In genomic region chr6:7053125-7053784, GRCh38 we compare ENCODE assay signal across 1 cellular context.
TF ChIP-seq lines count a peak whose summit lies in the region.

No MANE protein-coding gene starts in this region.

TF ChIP-seq in IMR-90, 13 proteins besides CTCF, POLR2A, EP300 and RAD21 (continued from another document):
- TF ChIP-seq USF2 (IDR thresholded peaks at IDR 0.05; ENCODE audit: low read depth, low read length): no peak
- TF ChIP-seq NFE2L2 (IDR thresholded peaks at IDR 0.05; ENCODE audit: low read depth, low read length): no peak
- TF ChIP-seq FOS (IDR thresholded peaks at IDR 0.05; ENCODE audit: low read depth, low read length): no peak
- TF ChIP-seq RCOR1 (IDR thresholded peaks at IDR 0.05; ENCODE audit: insufficient replicate concordance, low read length): no peak
- TF ChIP-seq MAFK (IDR thresholded peaks at IDR 0.05; ENCODE audit: low read depth, low read length): no peak
- TF ChIP-seq, protein P1, sequence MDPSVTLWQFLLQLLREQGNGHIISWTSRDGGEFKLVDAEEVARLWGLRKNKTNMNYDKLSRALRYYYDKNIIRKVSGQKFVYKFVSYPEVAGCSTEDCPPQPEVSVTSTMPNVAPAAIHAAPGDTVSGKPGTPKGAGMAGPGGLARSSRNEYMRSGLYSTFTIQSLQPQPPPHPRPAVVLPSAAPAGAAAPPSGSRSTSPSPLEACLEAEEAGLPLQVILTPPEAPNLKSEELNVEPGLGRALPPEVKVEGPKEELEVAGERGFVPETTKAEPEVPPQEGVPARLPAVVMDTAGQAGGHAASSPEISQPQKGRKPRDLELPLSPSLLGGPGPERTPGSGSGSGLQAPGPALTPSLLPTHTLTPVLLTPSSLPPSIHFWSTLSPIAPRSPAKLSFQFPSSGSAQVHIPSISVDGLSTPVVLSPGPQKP (IDR thresholded peaks at IDR 0.05; ENCODE audit: borderline replicate concordance, low read depth, low read length): no peak
TF ChIP-seq in IMR-90: peak in this region for 0.
